9 cellular contexts compared by ENCODE assay signal in the genomic region with DNA sequence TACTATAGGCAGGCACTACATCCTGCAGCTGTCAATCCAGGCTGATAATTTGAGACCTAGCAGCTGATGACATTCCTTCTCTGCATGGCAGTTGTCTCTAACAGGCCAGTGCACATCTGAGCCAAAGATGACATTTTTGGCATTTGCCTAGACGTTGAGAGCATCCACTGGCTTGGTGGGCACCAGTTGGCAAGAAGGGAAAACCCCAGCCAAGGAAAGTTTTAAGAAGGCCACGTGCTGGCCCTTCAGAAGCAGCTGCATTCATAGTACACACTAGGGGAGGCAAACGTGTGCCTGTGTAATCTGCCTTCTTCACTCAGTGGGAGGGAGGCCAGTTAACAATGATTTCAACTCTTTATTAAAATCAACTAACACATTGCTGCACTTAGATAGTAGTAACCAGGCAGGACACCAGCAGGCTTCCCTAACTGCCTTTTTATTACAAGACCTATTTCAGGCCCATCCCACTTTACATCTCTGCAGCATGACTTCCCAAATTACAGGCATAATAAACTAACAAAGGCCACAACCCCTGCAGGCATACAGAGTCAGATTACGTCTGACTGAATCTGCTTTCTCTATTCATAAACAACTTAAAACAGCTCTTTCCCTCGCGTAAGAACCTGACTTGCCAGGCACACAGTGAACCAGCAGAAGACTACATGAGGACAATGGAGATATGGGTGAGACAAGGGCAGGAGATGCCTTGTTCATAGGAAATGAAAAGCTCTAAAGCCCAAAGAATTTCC.
DNase-seq lines count a peak whose midpoint lies in the region; ATAC-seq, FAIRE-seq and TF ChIP-seq lines count a peak whose summit lies in the region.
"Had no signal": no experiment of that assay in that cellular context is flagged by ENCODE, and none has a peak within 500 bp of the region (broad histone marks: within the 10 kb centered on the region; RNA-seq: fewer than 3 reads in every experiment).

No MANE protein-coding gene starts in this region.

- H3K27ac ChIP-seq in astrocyte (ENCODE audit: low read depth, low read length) (no peak overlapping the region), testis (peak overlapping the region; percentile 3 to 25)
- H3K27ac ChIP-seq in CD4-positive, alpha-beta memory T cell (ENCODE audit: low read depth, low read length): no peak overlapping the region

- no peaks in the 10 kb centered on the region for H3K36me3 ChIP-seq in astrocyte (ENCODE audit: insufficient read depth, low read length)
- no peaks in the 10 kb centered on the region for H3K36me3 ChIP-seq in testis (ENCODE audit: low read depth, missing control alignments)
- no peaks in the 10 kb centered on the region for H3K36me3 ChIP-seq in CD4-positive, alpha-beta memory T cell (ENCODE audit: insufficient read depth, low read length)

- 35 to 53% methylated on average over 6 of the region's 6 CpGs for WGBS in testis, 2 donors

- no peaks in the 10 kb centered on the region for H4K20me1 ChIP-seq in astrocyte (ENCODE audit: insufficient read depth, low read length)

- CTCF ChIA-PET in CD4-positive, alpha-beta memory T cell (lab: Charles Lee; ENCODE audit: partially characterized antibody): no interaction called here
- CTCF ChIA-PET in activated CD8-positive, alpha-beta memory T cell treated with anti-CD3 and anti-CD28 coated beads, Interleukin-2, amount 10 ng/mL, durations not matched to agents 7 days and 5 days (lab: Charles Lee): interaction anchor here (1.1 to 2.2 kb wide), 3 partner anchors 10 to 50 kb away, joined by 4 to 5 read pairs (median 5); no protein-coding TSS in a partner anchor

- H3K4me3 ChIP-seq in astrocyte (ENCODE audit: insufficient read depth, low read depth, low read length): no peak overlapping the region
- no peak overlapping the region for H3K4me3 ChIP-seq in testis
- no peak overlapping the region for H3K4me3 ChIP-seq in CD4-positive, alpha-beta memory T cell (ENCODE audit: low read length in 2 of 2)

- H3K27me3 Mint-ChIP-seq in astrocyte (ENCODE audit: low read depth, unreplicated experiment): no peaks in the 10 kb centered on the region
- peaks cover 3 to 12% of the 10 kb centered on the region in 2 donors for H3K27me3 Mint-ChIP-seq in CD4-positive, alpha-beta memory T cell
- H3K27me3 Mint-ChIP-seq in activated CD8-positive, alpha-beta memory T cell treated with anti-CD3 and anti-CD28 coated beads, Interleukin-2, amount 10 ng/mL, durations not matched to agents 7 days and 5 days: peaks cover 4% of the 10 kb centered on the region

- no peaks in the 10 kb centered on the region for H3K4me1 ChIP-seq in astrocyte (ENCODE audit: insufficient read depth, low read length)
- peaks cover 8% of the 10 kb centered on the region for H3K4me1 ChIP-seq in testis
- no peaks in the 10 kb centered on the region for H3K4me1 ChIP-seq in CD4-positive, alpha-beta memory T cell (ENCODE audit: insufficient read depth, low read length)

- H3K9me3 ChIP-seq in astrocyte (ENCODE audit: insufficient read depth, low read depth, low read length) (no peaks in the 10 kb centered on the region), testis (no peaks in the 10 kb centered on the region)
- no peaks in the 10 kb centered on the region for H3K9me3 ChIP-seq in CD4-positive, alpha-beta memory T cell (ENCODE audit: control insufficient read depth in 1 of 2, low read length in 2 of 2)

- no peak overlapping the region for H2AFZ ChIP-seq in astrocyte (ENCODE audit: low read depth, low read length)

- no peak for TF ChIP-seq POLR2A in testis (IDR thresholded peaks at IDR 0.05)

- peaks cover 29% of the 10 kb centered on the region for H3K4me1 Mint-ChIP-seq in astrocyte (ENCODE audit: low read depth, unreplicated experiment)
- no peaks in the 10 kb centered on the region for H3K4me1 Mint-ChIP-seq in CD4-positive, alpha-beta memory T cell
- no peaks in the 10 kb centered on the region for H3K4me1 Mint-ChIP-seq in activated CD8-positive, alpha-beta memory T cell treated with anti-CD3 and anti-CD28 coated beads, Interleukin-2, amount 10 ng/mL, durations not matched to agents 7 days and 5 days

- intact Hi-C loops in testis (cut with DNase I; ENCODE audit: low total_unique reads): no loop called here
- intact Hi-C loops in CD4-positive, alpha-beta memory T cell (cut with micrococcal nuclease): no loop called here

- no peaks in the 10 kb centered on the region for H3K79me2 ChIP-seq in astrocyte (ENCODE audit: insufficient read depth, low read length)

- H3K27me3 ChIP-seq in astrocyte (ENCODE audit: insufficient read depth, low read length): no peaks in the 10 kb centered on the region
- H3K27me3 ChIP-seq in testis: no peaks in the 10 kb centered on the region
- no peaks in the 10 kb centered on the region for H3K27me3 ChIP-seq in CD4-positive, alpha-beta memory T cell (ENCODE audit: insufficient read depth, low read length)

- TF ChIP-seq CTCF in astrocyte (IDR thresholded peaks at IDR 0.05; ENCODE audit: insufficient read depth, low read depth, low read length) (no peak), testis (IDR thresholded peaks at IDR 0.05) (no peak)

- FAIRE-seq in astrocyte (lab: Jason Lieb, UNC): no peak
- FAIRE-seq: A204.1 had no signal

- POLR2A ChIA-PET in CD4-positive, alpha-beta memory T cell (lab: Charles Lee; ENCODE audit: partially characterized antibody): no interaction called here

- no peak overlapping the region for H3K4me3 Mint-ChIP-seq in astrocyte (ENCODE audit: unreplicated experiment)
- no peak overlapping the region for H3K4me3 Mint-ChIP-seq in CD4-positive, alpha-beta memory T cell
- no peak overlapping the region for H3K4me3 Mint-ChIP-seq in activated CD8-positive, alpha-beta memory T cell treated with anti-CD3 and anti-CD28 coated beads, Interleukin-2, amount 10 ng/mL, durations not matched to agents 7 days and 5 days

- no peak for ATAC-seq in GM21367 (IDR thresholded peaks at IDR 0.05; ENCODE audit: unreplicated experiment)
- ATAC-seq in activated CD8-positive, alpha-beta memory T cell treated with anti-CD3 and anti-CD28 coated beads, Interleukin-2, amount 10 ng/mL, durations not matched to agents 7 days and 5 days: no peak

- peak overlapping the region; percentile 2 for H3K4me2 ChIP-seq in astrocyte (ENCODE audit: low read length)

- H3K9ac ChIP-seq in astrocyte (ENCODE audit: low read length): no peak overlapping the region

- no peak overlapping the region for H3K27ac Mint-ChIP-seq in astrocyte (ENCODE audit: unreplicated experiment)
- no peak overlapping the region for H3K27ac Mint-ChIP-seq in CD4-positive, alpha-beta memory T cell
- no peak overlapping the region for H3K27ac Mint-ChIP-seq in activated CD8-positive, alpha-beta memory T cell treated with anti-CD3 and anti-CD28 coated beads, Interleukin-2, amount 10 ng/mL, durations not matched to agents 7 days and 5 days

- H3K36me3 Mint-ChIP-seq in astrocyte (ENCODE audit: low read depth, unreplicated experiment): no peaks in the 10 kb centered on the region
- H3K36me3 Mint-ChIP-seq in CD4-positive, alpha-beta memory T cell: no peaks in the 10 kb centered on the region
- H3K36me3 Mint-ChIP-seq in activated CD8-positive, alpha-beta memory T cell treated with anti-CD3 and anti-CD28 coated beads, Interleukin-2, amount 10 ng/mL, durations not matched to agents 7 days and 5 days: no peaks in the 10 kb centered on the region

- DNase-seq in NCI-H1092 treated with DMSO at 0.1 percent for 48 hours (lab: John Stamatoyannopoulos, UW) (peak; percentile 4), NCI-H1092 (lab: John Stamatoyannopoulos, UW) (no peak), astrocyte (ENCODE audit: low read depth) (no peak), islet precursor cell (peak; percentile 74), testis (peak; percentile 18)
- DNase-seq in CD4-positive, alpha-beta memory T cell: no peak
- no peak for DNase-seq in activated CD8-positive, alpha-beta memory T cell treated with anti-CD3 and anti-CD28 coated beads, Interleukin-2, amount 10 ng/mL, durations not matched to agents 7 days and 5 days

- no peaks in the 10 kb centered on the region for H3K9me3 Mint-ChIP-seq in astrocyte (ENCODE audit: unreplicated experiment)
- peaks cover 0 to 1% (median 0%) of the 10 kb centered on the region in 8 donors for H3K9me3 Mint-ChIP-seq in CD4-positive, alpha-beta memory T cell
- H3K9me3 Mint-ChIP-seq in activated CD8-positive, alpha-beta memory T cell treated with anti-CD3 and anti-CD28 coated beads, Interleukin-2, amount 10 ng/mL, durations not matched to agents 7 days and 5 days (ENCODE audit: low read depth): no peaks in the 10 kb centered on the region

Comparison
In these comparisons a context has a peak if more than half of its experiments do, and no peak if none do; other contexts are left out.
1. DNase-seq: peak in NCI-H1092 treated with DMSO at 0.1 percent for 48 hours (single experiment), islet precursor cell (single experiment) and testis (single experiment); none in NCI-H1092 (single experiment), astrocyte (single experiment), CD4-positive, alpha-beta memory T cell (0 of 5) and activated CD8-positive, alpha-beta memory T cell treated with anti-CD3 and anti-CD28 coated beads, Interleukin-2, amount 10 ng/mL, durations not matched to agents 7 days and 5 days (single experiment).
2. H3K27ac ChIP-seq: peak in testis (2 of 2); none in astrocyte (single experiment) and CD4-positive, alpha-beta memory T cell (single experiment).